8 cellular contexts compared by ENCODE assay signal in the genomic region with DNA sequence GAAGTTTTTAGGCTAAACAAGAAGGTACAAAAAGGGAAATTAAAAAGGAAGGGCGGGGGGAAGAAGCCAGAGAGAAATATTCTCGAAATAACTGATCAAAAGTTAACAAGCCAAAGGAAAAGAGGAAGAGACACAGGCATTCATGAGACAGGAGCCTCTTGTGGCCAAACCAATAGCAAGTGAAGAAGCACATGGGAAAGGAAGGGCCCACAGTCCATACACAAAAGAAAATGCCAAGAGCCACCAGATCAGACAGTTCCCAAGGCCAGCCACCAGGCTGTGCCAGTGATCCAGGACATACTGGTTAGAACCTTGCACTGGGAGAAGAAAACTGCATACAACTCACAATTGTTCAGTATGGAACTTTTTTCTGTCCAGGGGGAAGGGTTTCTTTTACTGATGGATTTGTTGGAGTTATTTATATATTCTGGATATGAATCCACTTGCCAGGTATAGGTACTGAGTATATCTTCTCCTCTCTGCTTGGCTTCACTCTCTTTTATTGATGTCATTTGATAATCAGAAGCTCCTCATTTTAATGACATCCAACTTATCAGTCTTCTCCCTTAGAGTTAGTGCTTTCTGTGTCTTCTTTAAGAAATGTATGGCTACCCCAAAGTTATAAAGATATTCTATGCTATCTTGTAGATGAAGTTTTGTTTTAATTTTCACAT.
DNase-seq lines count a peak whose midpoint lies in the region; ATAC-seq, FAIRE-seq and TF ChIP-seq lines count a peak whose summit lies in the region.

No MANE protein-coding gene starts in this region.

- TF ChIP-seq CTCF in Calu3 (IDR thresholded peaks at IDR 0.05; ENCODE audit: unreplicated experiment) (peak; percentile 84), Loucy (conservative IDR thresholded peaks at IDR 0.05; ENCODE audit: low read length) (peak; percentile 90), SU-DHL-6 (IDR thresholded peaks at IDR 0.05; ENCODE audit: insufficient read depth, low read length, poor library complexity, severe bottlenecking) (peak; percentile 37), astrocyte (IDR thresholded peaks at IDR 0.05; ENCODE audit: insufficient read depth, low read depth, low read length) (peak; percentile 91), right atrium auricular region (IDR thresholded peaks at IDR 0.05) (peak; percentile 83 to 92)

- BruUV-seq in Calu3 (replicated peaks; lab: Mats Ljungman, UMichigan): no TSS peak

- no peak overlapping the region for H3K4me3 ChIP-seq in Loucy (ENCODE audit: low read length, poor library complexity, severe bottlenecking)
- no peak overlapping the region for H3K4me3 ChIP-seq in SU-DHL-6 (ENCODE audit: insufficient read depth, low read length, poor library complexity, severe bottlenecking)
- no peak overlapping the region for H3K4me3 ChIP-seq in astrocyte (ENCODE audit: insufficient read depth, low read depth, low read length)
- H3K4me3 ChIP-seq in right atrium auricular region: no peak overlapping the region
- H3K4me3 ChIP-seq in rectal smooth muscle tissue (ENCODE audit: low read length): no peak overlapping the region

- peaks cover 47% of the 10 kb centered on the region for H3K4me1 ChIP-seq in Loucy (ENCODE audit: insufficient read depth, low read length, poor library complexity, severe bottlenecking)
- H3K4me1 ChIP-seq in astrocyte (ENCODE audit: insufficient read depth, low read length): peaks cover 13% of the 10 kb centered on the region
- peaks cover 0 to 95% of the 10 kb centered on the region in 2 donors for H3K4me1 ChIP-seq in right atrium auricular region
- H3K4me1 ChIP-seq in rectal smooth muscle tissue (ENCODE audit: control insufficient read depth, insufficient read depth, low read length): peaks cover 63% of the 10 kb centered on the region

- peaks cover 100% of the 10 kb centered on the region for H3K79me2 ChIP-seq in Loucy (ENCODE audit: insufficient read depth, low read length)
- no peaks in the 10 kb centered on the region for H3K79me2 ChIP-seq in SU-DHL-6 (ENCODE audit: insufficient read depth, low read length)
- no peaks in the 10 kb centered on the region for H3K79me2 ChIP-seq in astrocyte (ENCODE audit: insufficient read depth, low read length)

- intact Hi-C loops in Calu3 (cut with micrococcal nuclease; ENCODE audit: unreplicated experiment): loop anchor here (1.0 to 5.0 kb wide), 3 partner anchors 41 to 164 kb away; no protein-coding TSS in a partner anchor

- H3K27me3 ChIP-seq in Loucy (ENCODE audit: insufficient read depth, low read length, poor library complexity, severe bottlenecking) (no peaks in the 10 kb centered on the region), SU-DHL-6 (ENCODE audit: low read length) (no peaks in the 10 kb centered on the region), astrocyte (ENCODE audit: insufficient read depth, low read length) (no peaks in the 10 kb centered on the region), right atrium auricular region (no peaks in the 10 kb centered on the region), rectal smooth muscle tissue (ENCODE audit: control insufficient read depth, insufficient read depth, low read length) (no peaks in the 10 kb centered on the region)

- H3K9me2 ChIP-seq in Loucy (replicated peaks; ENCODE audit: low read depth, low read length) (no peaks in the 10 kb centered on the region), SU-DHL-6 (replicated peaks; ENCODE audit: insufficient read depth, low read length) (no peaks in the 10 kb centered on the region)

- H3K4me3 Mint-ChIP-seq in Calu3 (ENCODE audit: low read depth, unreplicated experiment) (no peak overlapping the region), astrocyte (ENCODE audit: unreplicated experiment) (no peak overlapping the region)

- H4K20me1 ChIP-seq in Loucy (ENCODE audit: insufficient read depth, low read length, poor library complexity, severe bottlenecking): peaks cover 97% of the 10 kb centered on the region
- H4K20me1 ChIP-seq in SU-DHL-6 (ENCODE audit: low read depth, low read length): no peaks in the 10 kb centered on the region
- H4K20me1 ChIP-seq in astrocyte (ENCODE audit: insufficient read depth, low read length): no peaks in the 10 kb centered on the region

- H2AFZ ChIP-seq in Loucy (ENCODE audit: low read length) (no peak overlapping the region), SU-DHL-6 (ENCODE audit: low read depth, low read length, severe bottlenecking) (no peak overlapping the region), astrocyte (ENCODE audit: low read depth, low read length) (no peak overlapping the region)

- no peak for FAIRE-seq in astrocyte (lab: Jason Lieb, UNC)

- H3K27me3 Mint-ChIP-seq in Calu3 (ENCODE audit: unreplicated experiment): no peaks in the 10 kb centered on the region
- H3K27me3 Mint-ChIP-seq in astrocyte (ENCODE audit: low read depth, unreplicated experiment): peaks cover 5% of the 10 kb centered on the region

- H3K9me3 Mint-ChIP-seq in Calu3 (ENCODE audit: low read depth, unreplicated experiment) (no peaks in the 10 kb centered on the region), astrocyte (ENCODE audit: unreplicated experiment) (no peaks in the 10 kb centered on the region)

- peak overlapping the region; percentile 30 for H3K27ac Mint-ChIP-seq in Calu3 (ENCODE audit: unreplicated experiment)
- H3K27ac Mint-ChIP-seq in astrocyte (ENCODE audit: unreplicated experiment): no peak overlapping the region

- ATAC-seq in GM21619 (IDR thresholded peaks at IDR 0.05; ENCODE audit: unreplicated experiment) (peak; percentile 21), GM19397 (IDR thresholded peaks at IDR 0.05; ENCODE audit: unreplicated experiment) (no peak)

- H3K36me3 ChIP-seq in Loucy (ENCODE audit: insufficient read depth, low read length) (peaks cover 63% of the 10 kb centered on the region), SU-DHL-6 (ENCODE audit: low read length) (no peaks in the 10 kb centered on the region), astrocyte (ENCODE audit: insufficient read depth, low read length) (no peaks in the 10 kb centered on the region), right atrium auricular region (no peaks in the 10 kb centered on the region), rectal smooth muscle tissue (ENCODE audit: control insufficient read depth, insufficient read depth, low read length) (no peaks in the 10 kb centered on the region)

- DNase-seq in Calu3: peak; percentile 78
- DNase-seq in astrocyte (ENCODE audit: low read depth): peak; percentile 55
- peak; percentile 90 for DNase-seq in right atrium auricular region (ENCODE audit: low spot score)

- H3K4me1 Mint-ChIP-seq in Calu3 (ENCODE audit: low read depth, unreplicated experiment) (peaks cover 60% of the 10 kb centered on the region), astrocyte (ENCODE audit: low read depth, unreplicated experiment) (peaks cover 22% of the 10 kb centered on the region)

- CTCF ChIA-PET in Calu3 (lab: Charles Lee): interaction anchor here (0.7 to 1.8 kb wide), 5 partner anchors 40 to 134 kb away, joined by 3 to 28 read pairs (median 6); no protein-coding TSS in a partner anchor

- H3K4me2 ChIP-seq in Loucy (ENCODE audit: low read depth, low read length, poor library complexity, severe bottlenecking): no peak overlapping the region
- no peak overlapping the region for H3K4me2 ChIP-seq in SU-DHL-6 (ENCODE audit: low read depth, low read length, poor library complexity, severe bottlenecking)
- H3K4me2 ChIP-seq in astrocyte (ENCODE audit: low read length): no peak overlapping the region

- H3K9ac ChIP-seq in Loucy (ENCODE audit: low read depth, low read length, poor library complexity, severe bottlenecking): no peak overlapping the region
- no peak overlapping the region for H3K9ac ChIP-seq in SU-DHL-6 (ENCODE audit: low read length)
- no peak overlapping the region for H3K9ac ChIP-seq in astrocyte (ENCODE audit: low read length)
- H3K9ac ChIP-seq in rectal smooth muscle tissue (ENCODE audit: low read length): peak overlapping the region; percentile 18

- H3K36me3 Mint-ChIP-seq in Calu3 (ENCODE audit: insufficient read depth, unreplicated experiment) (peaks cover 26% of the 10 kb centered on the region), astrocyte (ENCODE audit: low read depth, unreplicated experiment) (no peaks in the 10 kb centered on the region)

- H3K27ac ChIP-seq in SU-DHL-6 (ENCODE audit: low read depth, low read length) (no peak overlapping the region), astrocyte (ENCODE audit: low read depth, low read length) (no peak overlapping the region), right atrium auricular region (peak overlapping the region; percentile 94 to 96), rectal smooth muscle tissue (ENCODE audit: low read depth, low read length) (peak overlapping the region; percentile 33)

- H3K9me3 ChIP-seq in Loucy (ENCODE audit: insufficient read depth, low read depth, low read length): no peaks in the 10 kb centered on the region
- H3K9me3 ChIP-seq in SU-DHL-6 (ENCODE audit: insufficient read depth, low read length): no peaks in the 10 kb centered on the region
- no peaks in the 10 kb centered on the region for H3K9me3 ChIP-seq in astrocyte (ENCODE audit: insufficient read depth, low read depth, low read length)
- H3K9me3 ChIP-seq in right atrium auricular region: no peaks in the 10 kb centered on the region

- H3F3A ChIP-seq in Loucy (ENCODE audit: low read depth) (no peaks in the 10 kb centered on the region; the same call in 1 of the 2 replicates), SU-DHL-6 (ENCODE audit: insufficient read depth) (peaks cover 7% of the 10 kb centered on the region)

Comparison
In these comparisons a context has a peak if more than half of its experiments do, and no peak if none do; other contexts are left out.
1. CTCF ChIP-seq: peak in every context shown above with its lines; median percentile 91 in astrocyte; 90 in Loucy; 88 in right atrium auricular region; 84 in Calu3; 37 in SU-DHL-6.
2. H3K27ac ChIP-seq: peak in right atrium auricular region (2 of 2) and rectal smooth muscle tissue (single experiment); none in SU-DHL-6 (single experiment) and astrocyte (single experiment).
3. Peak in every context shown above with its lines, with median percentiles within 50 percentile points of each other: DNase-seq.